ENCODE assay signal across 14 cellular contexts in the genomic region with DNA sequence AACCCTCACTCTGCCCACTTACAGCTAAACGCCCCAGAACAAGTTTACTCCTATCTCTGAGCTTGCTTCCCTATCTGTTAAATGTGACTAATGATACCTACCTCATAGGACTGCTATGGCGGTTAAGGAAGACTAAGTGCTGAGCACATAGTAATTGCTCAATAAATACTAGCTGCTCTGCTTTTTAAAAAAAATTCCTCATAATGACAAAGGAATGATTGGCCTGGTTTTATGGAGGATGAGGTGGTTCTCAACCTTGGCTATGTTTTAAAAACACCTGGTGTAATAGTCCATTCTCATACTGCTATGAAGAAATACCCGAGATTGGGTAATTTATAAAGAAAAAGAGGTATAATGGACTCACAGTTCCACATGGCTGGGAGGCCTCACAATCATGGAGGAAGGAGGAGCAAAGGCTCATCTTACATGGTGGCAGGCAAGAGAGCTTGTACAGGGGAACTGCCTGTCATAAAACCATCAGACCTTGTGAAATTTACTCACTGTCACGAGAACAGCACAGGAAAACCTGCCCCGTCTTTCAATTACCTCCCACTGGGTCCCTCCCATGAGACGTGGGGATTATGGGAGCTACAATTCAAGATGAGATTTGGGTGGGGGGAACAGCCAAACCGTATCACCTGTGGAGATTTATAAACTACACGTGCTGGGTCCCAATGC.
"Had no signal": no experiment of that assay in that cellular context is flagged by ENCODE, and none has a peak within 500 bp of the region (broad histone marks: within the 10 kb centered on the region; RNA-seq: fewer than 3 reads in every experiment).

No MANE protein-coding gene starts in this region.

- H3K27me3 ChIP-seq: brain microvascular endothelial cell, testis had no signal

- H3K4me1 ChIP-seq: testis had no signal

- H3K9me3 ChIP-seq: testis had no signal

- H3K36me3 Mint-ChIP-seq: activated naive CD4-positive, alpha-beta T cell treated with anti-CD3 and anti-CD28 coated beads, Interleukin-2, amount 50 U/mL, for 72 hours; naive thymus-derived CD4-positive, alpha-beta T cell had no signal

- H3K4me3 Mint-ChIP-seq: naive thymus-derived CD4-positive, alpha-beta T cell; stimulated activated naive CD8-positive, alpha-beta T cell treated with anti-CD3 and anti-CD28 coated beads, Interleukin-15, Interleukin-2, amounts not matched to agents 100 ng/mL and 50 ng/mL, for 24 hours had no signal

- H3K27ac Mint-ChIP-seq: activated naive CD4-positive, alpha-beta T cell treated with anti-CD3 and anti-CD28 coated beads, Interleukin-2, amount 50 U/mL, for 72 hours; stimulated activated naive CD8-positive, alpha-beta T cell treated with anti-CD3 and anti-CD28 coated beads, Interleukin-15, Interleukin-2, amounts not matched to agents 100 ng/mL and 50 ng/mL, for 24 hours had no signal

- ATAC-seq: activated naive CD4-positive, alpha-beta T cell treated with anti-CD3 and anti-CD28 coated beads, Interleukin-2, amount 50 U/mL, for 72 hours; left cardiac atrium; naive thymus-derived CD4-positive, alpha-beta T cell had no signal

- H3K9me3 Mint-ChIP-seq: activated naive CD4-positive, alpha-beta T cell treated with anti-CD3 and anti-CD28 coated beads, Interleukin-2, amount 50 U/mL, for 72 hours; stimulated activated naive CD8-positive, alpha-beta T cell treated with anti-CD3 and anti-CD28 coated beads, Interleukin-15, Interleukin-2, amounts not matched to agents 100 ng/mL and 50 ng/mL, for 24 hours had no signal

- H3K36me3 ChIP-seq: brain microvascular endothelial cell had no signal

- H3K4me1 Mint-ChIP-seq: naive thymus-derived CD4-positive, alpha-beta T cell had no signal

- DNase-seq: activated T-cell treated with anti-CD3 and anti-CD28 coated beads, Interleukin-2, amount 50 U/mL, for 1 hour; amygdala; brain microvascular endothelial cell; dermis blood vessel endothelial cell; erythroblast; left cardiac atrium; naive thymus-derived CD4-positive, alpha-beta T cell; stimulated activated CD4-positive, alpha-beta T cell treated with anti-CD3 and anti-CD28 coated beads, Interleukin-4, amount 100 ng/mL, for 1 hour; stimulated activated CD8-positive, alpha-beta memory T cell treated with anti-CD3 and anti-CD28 coated beads, Interleukin-4, amount 100 ng/mL, for 48 hours; T-helper 2 cell; testis had no signal

- H3K4me3 ChIP-seq: lung, testis had no signal

- H3K27ac ChIP-seq: brain microvascular endothelial cell, testis had no signal
